21 cellular contexts compared by ENCODE assay signal in genomic region chr6:39476151-39476550, GRCh38.
DNase-seq lines count a peak whose midpoint lies in the region; ATAC-seq and TF ChIP-seq lines count a peak whose summit lies in the region.
"Had no signal": no experiment of that assay in that cellular context is flagged by ENCODE, and none has a peak within 500 bp of the region (broad histone marks: within the 10 kb centered on the region; RNA-seq: fewer than 3 reads in every experiment).

No MANE protein-coding gene starts in this region.

- peaks cover 3 to 23% (median 7%) of the 10 kb centered on the region in 4 donors for H3K4me1 ChIP-seq in transverse colon

- H3K27me3 ChIP-seq in transverse colon, result no peaks in the 10 kb centered on the region
- H3K27me3 ChIP-seq: BLaER1 treated with 17β-estradiol and CSF1 and Interleukin-3, amounts not matched to agents 10 nM and 100 nM had no signal

- WGBS in transverse colon (ENCODE audit: low coverage in 1 of 2), 2 donors, result 60 to 100% methylated on average over 1 of the region's 1 CpG

- in situ Hi-C loops in astrocyte of the spinal cord (cut with HindIII; ENCODE audit: low sequenced_read_pairs) (no loop called here), transverse colon (cut with MboI; ENCODE audit: low pct_ligation_motif_present in 1 of 4, low pct_unique_long_range_greater_than_20kb in 1 of 4, low sequenced_read_pairs in 3 of 4) (no loop called here)

- peaks cover 0 to 4% of the 10 kb centered on the region in 2 donors for H3K9me3 ChIP-seq in transverse colon

- H3K36me3 ChIP-seq in transverse colon, result no peaks in the 10 kb centered on the region
- H3K36me3 ChIP-seq: BLaER1 treated with 17β-estradiol and CSF1 and Interleukin-3, amounts not matched to agents 10 nM and 100 nM had no signal

- TF ChIP-seq POLR2A in transverse colon (IDR thresholded peaks at IDR 0.05), result no peak

- intact Hi-C loops in left colon (cut with DNase I, micrococcal nuclease), result no loop called here
- intact Hi-C loops in transverse colon (cut with DNase I; ENCODE audit: low total_unique reads), result no loop called here

- no peak for TF ChIP-seq EP300 in transverse colon (IDR thresholded peaks at IDR 0.05; ENCODE audit: low read depth)

- H3K4me3 ChIP-seq in astrocyte of the spinal cord (ENCODE audit: low read depth, low read length), result no peak overlapping the region
- no peak overlapping the region for H3K4me3 ChIP-seq in transverse colon
- H3K4me3 ChIP-seq: BLaER1 treated with 17β-estradiol and CSF1 and Interleukin-3, amounts not matched to agents 10 nM and 100 nM had no signal

- DNase-seq in H4 (ENCODE audit: low spot score), result peak; percentile 77
- peak; percentile 26 for DNase-seq in astrocyte of the spinal cord (ENCODE audit: low read depth, low spot score)
- no peak for DNase-seq in left colon
- no peak for DNase-seq in transverse colon
- no peak for DNase-seq in HCEC 1CT
- DNase-seq: CD4-positive, alpha-beta memory T cell; COR-L47; DMS53; NCI-H1092; NCI-H1417 treated with DMSO at 0.1 percent for 48 hours; NCI-H187; NCI-H2081 treated with DMSO at 0.1 percent for 48 hours; NCI-H2171; NCI-H226; NCI-H510A; NCI-H69; SHP77 treated with DMSO at 0.1 percent for 48 hours had no signal

- ATAC-seq in left colon (peak; percentile 37), GM18517 (IDR thresholded peaks at IDR 0.05; ENCODE audit: unreplicated experiment) (no peak), HG03460 (IDR thresholded peaks at IDR 0.05; ENCODE audit: unreplicated experiment) (no peak)
- ATAC-seq: Panc1 had no signal

- TF ChIP-seq CTCF in astrocyte of the spinal cord (IDR thresholded peaks at IDR 0.05; ENCODE audit: low read depth, low read length) (no peak), transverse colon (IDR thresholded peaks at IDR 0.05) (no peak)

- H3K27ac ChIP-seq in transverse colon, result peak overlapping the region; percentile 39 to 59 (median 51)
- H3K27ac ChIP-seq: BLaER1 treated with 17β-estradiol and CSF1 and Interleukin-3, amounts not matched to agents 10 nM and 100 nM had no signal

Comparison
In these comparisons a context has a peak if more than half of its experiments do, and no peak if none do; other contexts are left out.
1. DNase-seq: peak in H4 (single experiment) and astrocyte of the spinal cord (single experiment); none in left colon (0 of 2), transverse colon (single experiment) and HCEC 1CT (single experiment).